In the genomic region with DNA sequence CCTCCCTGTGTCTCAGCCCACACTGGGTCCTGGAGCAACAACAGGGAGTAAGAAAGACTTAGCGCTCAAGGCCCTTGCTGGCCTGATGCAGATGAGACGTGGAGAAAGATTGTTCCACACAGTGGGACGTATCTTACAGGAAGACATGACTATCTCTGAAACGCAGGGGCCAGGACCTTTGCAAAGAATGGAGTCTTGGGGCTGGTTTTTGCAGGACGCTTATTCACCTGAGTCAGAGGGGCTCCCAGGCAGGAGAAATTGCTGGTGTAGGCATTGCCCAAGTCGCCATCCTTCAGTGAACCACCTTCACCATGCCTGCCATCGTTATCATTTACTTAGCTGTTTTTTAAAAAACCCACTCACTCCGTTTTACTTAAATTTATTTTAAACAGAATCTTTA, we compare ENCODE assay signal across 20 cellular contexts. TPM values are rescaled to one million over a fixed set of nuclear protein-coding genes. Genes with fewer than 3 reads are reported as not detected.
A peak's percentile ranks its signal among the peaks of the same experiment; 100 is the strongest.
DNase-seq lines count a peak whose midpoint lies in the region; ATAC-seq and TF ChIP-seq lines count a peak whose summit lies in the region.
"Had no signal": no experiment of that assay in that cellular context is flagged by ENCODE, and none has a peak within 500 bp of the region (broad histone marks: within the 10 kb centered on the region; RNA-seq: fewer than 3 reads in every experiment).

No MANE protein-coding gene starts in this region.

- DNase-seq in activated CD4-positive, alpha-beta memory T cell treated with anti-CD3 and anti-CD28 coated beads, Interleukin-2, amount 10 ng/mL, durations not matched to agents 7 days and 5 days = peak; percentile 5
- no peak for DNase-seq in activated CD4-positive, alpha-beta memory T cell treated with anti-CD3 and anti-CD28 coated beads for 36 hours
- peak; percentile 50 for DNase-seq in right atrium auricular region (ENCODE audit: low spot score)
- no peak for DNase-seq in Right ventricle myocardium superior
- DNase-seq in sigmoid colon = peak; percentile 27
- DNase-seq in coronary artery (ENCODE audit: low spot score) = no peak
- DNase-seq in COLO668 (lab: John Stamatoyannopoulos, UW; ENCODE audit: unreplicated experiment) = no peak
- DNase-seq: AML-193; CD4-positive, alpha-beta T cell; DMS153; DMS79; GDM1; HCEC 1CT had no signal

- no peak for TF ChIP-seq CTCF in right atrium auricular region (IDR thresholded peaks at IDR 0.05)
- no peak for TF ChIP-seq CTCF in sigmoid colon (IDR thresholded peaks at IDR 0.05)
- TF ChIP-seq CTCF in coronary artery (IDR thresholded peaks at IDR 0.05) = no peak

- H3K4me3 Mint-ChIP-seq in activated CD4-positive, alpha-beta memory T cell treated with anti-CD3 and anti-CD28 coated beads, Interleukin-2, amount 10 ng/mL, durations not matched to agents 7 days and 5 days = no peak overlapping the region
- H3K4me3 Mint-ChIP-seq in activated CD4-positive, alpha-beta memory T cell treated with anti-CD3 and anti-CD28 coated beads for 36 hours = no peak overlapping the region
- H3K4me3 Mint-ChIP-seq: CD4-positive, alpha-beta T cell; GM23338 had no signal

- intact Hi-C loops in activated CD4-positive, alpha-beta memory T cell treated with anti-CD3 and anti-CD28 coated beads for 36 hours (cut with micrococcal nuclease) = no loop called here
- intact Hi-C loops in Right ventricle myocardium superior (cut with DNase I) (no loop called here), sigmoid colon (cut with DNase I) (no loop called here)

- TF ChIP-seq EP300 in sigmoid colon (IDR thresholded peaks at IDR 0.05) = no peak

- H3K4me1 Mint-ChIP-seq in activated CD4-positive, alpha-beta memory T cell treated with anti-CD3 and anti-CD28 coated beads, Interleukin-2, amount 10 ng/mL, durations not matched to agents 7 days and 5 days = peaks cover 18% of the 10 kb centered on the region
- peaks cover 22% of the 10 kb centered on the region for H3K4me1 Mint-ChIP-seq in activated CD4-positive, alpha-beta memory T cell treated with anti-CD3 and anti-CD28 coated beads for 36 hours (ENCODE audit: low read depth)
- H3K4me1 Mint-ChIP-seq: GM23338 had no signal

- no peak for TF ChIP-seq POLR2A in sigmoid colon (IDR thresholded peaks at IDR 0.05)

- H3K4me3 ChIP-seq in right atrium auricular region (no peak overlapping the region), sigmoid colon (no peak overlapping the region), coronary artery (no peak overlapping the region)
- H3K4me3 ChIP-seq: A549, GM23338 had no signal

- H3K27ac ChIP-seq in right atrium auricular region (no peak overlapping the region), sigmoid colon (no peak overlapping the region), coronary artery (no peak overlapping the region)
- H3K27ac ChIP-seq: 22Rv1, A549, C4-2B had no signal

- H3K27me3 ChIP-seq in right atrium auricular region (no peaks in the 10 kb centered on the region), sigmoid colon (no peaks in the 10 kb centered on the region)

- POLR2A ChIA-PET in activated CD4-positive, alpha-beta memory T cell treated with anti-CD3 and anti-CD28 coated beads, Interleukin-2, amount 10 ng/mL, durations not matched to agents 7 days and 5 days (lab: Charles Lee) = no interaction called here
- POLR2A ChIA-PET in activated CD4-positive, alpha-beta memory T cell treated with anti-CD3 and anti-CD28 coated beads for 36 hours (lab: Charles Lee) = no interaction called here

- peaks cover 0 to 18% of the 10 kb centered on the region in 2 donors for H3K4me1 ChIP-seq in right atrium auricular region
- H3K4me1 ChIP-seq in sigmoid colon = peaks cover 0 to 7% (median 0%) of the 10 kb centered on the region in 4 donors
- H3K4me1 ChIP-seq: A549 had no signal

- no peaks in the 10 kb centered on the region for H3K9me3 Mint-ChIP-seq in activated CD4-positive, alpha-beta memory T cell treated with anti-CD3 and anti-CD28 coated beads, Interleukin-2, amount 10 ng/mL, durations not matched to agents 7 days and 5 days
- H3K9me3 Mint-ChIP-seq in activated CD4-positive, alpha-beta memory T cell treated with anti-CD3 and anti-CD28 coated beads for 36 hours = no peaks in the 10 kb centered on the region
- H3K9me3 Mint-ChIP-seq: CD4-positive, alpha-beta T cell; GM23338 had no signal

- CTCF ChIA-PET in activated CD4-positive, alpha-beta memory T cell treated with anti-CD3 and anti-CD28 coated beads, Interleukin-2, amount 10 ng/mL, durations not matched to agents 7 days and 5 days (lab: Charles Lee) = no interaction called here
- CTCF ChIA-PET in activated CD4-positive, alpha-beta memory T cell treated with anti-CD3 and anti-CD28 coated beads for 36 hours (lab: Charles Lee) = interaction anchor here (2.7 kb wide), 1 partner anchor 241 kb away, joined by 12 read pairs; no protein-coding TSS in a partner anchor

- WGBS in sigmoid colon, 2 donors = 90 to 92% methylated on average over 8 of the region's 8 CpGs

- no peaks in the 10 kb centered on the region for H3K36me3 Mint-ChIP-seq in activated CD4-positive, alpha-beta memory T cell treated with anti-CD3 and anti-CD28 coated beads, Interleukin-2, amount 10 ng/mL, durations not matched to agents 7 days and 5 days (ENCODE audit: low read depth)
- no peaks in the 10 kb centered on the region for H3K36me3 Mint-ChIP-seq in activated CD4-positive, alpha-beta memory T cell treated with anti-CD3 and anti-CD28 coated beads for 36 hours

- H3K36me3 ChIP-seq in right atrium auricular region (no peaks in the 10 kb centered on the region), sigmoid colon (no peaks in the 10 kb centered on the region)

- no peaks in the 10 kb centered on the region for H3K27me3 Mint-ChIP-seq in activated CD4-positive, alpha-beta memory T cell treated with anti-CD3 and anti-CD28 coated beads, Interleukin-2, amount 10 ng/mL, durations not matched to agents 7 days and 5 days
- no peaks in the 10 kb centered on the region for H3K27me3 Mint-ChIP-seq in activated CD4-positive, alpha-beta memory T cell treated with anti-CD3 and anti-CD28 coated beads for 36 hours
- H3K27me3 Mint-ChIP-seq: CD4-positive, alpha-beta T cell had no signal

- no peak for ATAC-seq in Right ventricle myocardium superior (ENCODE audit: poor library complexity)
- ATAC-seq: A549 had no signal

- no peak overlapping the region for H3K27ac Mint-ChIP-seq in activated CD4-positive, alpha-beta memory T cell treated with anti-CD3 and anti-CD28 coated beads, Interleukin-2, amount 10 ng/mL, durations not matched to agents 7 days and 5 days
- H3K27ac Mint-ChIP-seq in activated CD4-positive, alpha-beta memory T cell treated with anti-CD3 and anti-CD28 coated beads for 36 hours = no peak overlapping the region
- H3K27ac Mint-ChIP-seq: GM23338 had no signal

- H3K9me3 ChIP-seq in right atrium auricular region = no peaks in the 10 kb centered on the region
- no peaks in the 10 kb centered on the region for H3K9me3 ChIP-seq in sigmoid colon
- H3K9me3 ChIP-seq: A549 had no signal

RNA-seq across cellular contexts. Expression of a gene that starts 11.8 kb away (rescaled TPM):
- total RNA-seq in activated CD4-positive, alpha-beta memory T cell treated with anti-CD3 and anti-CD28 coated beads, Interleukin-2, amount 10 ng/mL, durations not matched to agents 7 days and 5 days = not detected
- total RNA-seq in activated CD4-positive, alpha-beta memory T cell treated with anti-CD3 and anti-CD28 coated beads for 36 hours = under 1 TPM; 0.50 to 0.56 TPM
- total RNA-seq in right atrium auricular region = 1 to 10 TPM in 1 of 2 donors, under 1 TPM in 1; 0.63 to 1.9 TPM
- total RNA-seq in Right ventricle myocardium superior = 0.11 TPM
- total RNA-seq in sigmoid colon = 10 to 100 TPM in 1 of 4 donors, 1 to 10 TPM in 3; 3.8 to 11.9 (median 4.9) TPM
- polyA plus RNA-seq in sigmoid colon = under 1 TPM in 1 of 3 donors, not detected in 2; 0.67 TPM
- total RNA-seq: HT-29 had no signal
- polyA plus RNA-seq: BJ, GM23338 had no signal

RNA-seq across cellular contexts. Expression of a gene that starts 34.0 kb away (rescaled TPM):
- total RNA-seq in activated CD4-positive, alpha-beta memory T cell treated with anti-CD3 and anti-CD28 coated beads, Interleukin-2, amount 10 ng/mL, durations not matched to agents 7 days and 5 days = not detected
- total RNA-seq in activated CD4-positive, alpha-beta memory T cell treated with anti-CD3 and anti-CD28 coated beads for 36 hours = not detected
- total RNA-seq in right atrium auricular region (under 1 TPM in 1 of 2 donors, not detected in 1; 0.16 TPM), Right ventricle myocardium superior (not detected), sigmoid colon (not detected)
- polyA plus RNA-seq in sigmoid colon = not detected
- total RNA-seq: CD4-positive, alpha-beta T cell; Daoy; GM23338; HT-29 had no signal
- polyA plus RNA-seq: A549, BJ, GM23338 had no signal

RNA-seq across cellular contexts. Expression of a gene that starts 59.9 kb away (rescaled TPM):
- total RNA-seq in activated CD4-positive, alpha-beta memory T cell treated with anti-CD3 and anti-CD28 coated beads, Interleukin-2, amount 10 ng/mL, durations not matched to agents 7 days and 5 days = not detected
- total RNA-seq in activated CD4-positive, alpha-beta memory T cell treated with anti-CD3 and anti-CD28 coated beads for 36 hours = not detected
- total RNA-seq in right atrium auricular region (not detected), Right ventricle myocardium superior (not detected), sigmoid colon (not detected)
- polyA plus RNA-seq in sigmoid colon = not detected
- total RNA-seq: CD4-positive, alpha-beta T cell; Daoy; GM23338 had no signal
- polyA plus RNA-seq: A549, BJ, GM23338 had no signal

Comparison
In these comparisons a context has a peak if more than half of its experiments do, and no peak if none do; other contexts are left out.
1. DNase-seq: peak in activated CD4-positive, alpha-beta memory T cell treated with anti-CD3 and anti-CD28 coated beads, Interleukin-2, amount 10 ng/mL, durations not matched to agents 7 days and 5 days (single experiment), right atrium auricular region (single experiment) and sigmoid colon (single experiment); none in activated CD4-positive, alpha-beta memory T cell treated with anti-CD3 and anti-CD28 coated beads for 36 hours (single experiment), Right ventricle myocardium superior (single experiment), coronary artery (single experiment) and COLO668 (single experiment).